ENCODE assay signal across 9 cellular contexts in the genomic region with DNA sequence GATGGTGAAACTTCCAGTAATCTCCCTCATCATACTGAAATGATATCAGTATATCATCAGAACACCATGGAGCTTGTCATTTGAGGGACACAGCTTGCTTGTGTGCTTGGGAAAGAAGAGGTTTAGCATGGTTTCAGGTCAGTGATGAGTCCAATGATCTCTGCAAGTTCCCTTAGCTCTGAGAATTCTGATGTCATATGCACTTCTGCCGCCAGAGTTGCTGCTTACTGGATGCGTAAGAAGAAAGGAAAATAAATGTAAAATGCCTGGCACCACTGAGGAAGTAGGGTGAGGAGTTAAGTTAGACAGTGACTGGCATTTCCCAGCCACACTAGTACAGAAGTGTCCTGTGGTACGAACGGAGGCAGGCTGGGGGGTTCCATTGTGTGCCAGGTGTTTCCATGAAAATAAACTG. TPM values are rescaled to one million over a fixed set of nuclear protein-coding genes. Genes with fewer than 3 reads are reported as not detected.
DNase-seq lines count a peak whose midpoint lies in the region; ATAC-seq and TF ChIP-seq lines count a peak whose summit lies in the region.
"Had no signal": no experiment of that assay in that cellular context is flagged by ENCODE, and none has a peak within 500 bp of the region (broad histone marks: within the 10 kb centered on the region; RNA-seq: fewer than 3 reads in every experiment).

No MANE protein-coding gene starts in this region.

- H3K36me3 ChIP-seq in esophagus muscularis mucosa = no peaks in the 10 kb centered on the region
- no peaks in the 10 kb centered on the region for H3K36me3 ChIP-seq in spleen
- H3K36me3 ChIP-seq in MM.1S (replicated peaks; ENCODE audit: insufficient read depth, low read length) = no peaks in the 10 kb centered on the region

- H3K4me1 ChIP-seq in esophagus muscularis mucosa (peaks cover 24 to 56% (median 36%) of the 10 kb centered on the region in 4 donors), spleen (peaks cover 29 to 99% (median 78%) of the 10 kb centered on the region in 6 donors), MM.1S (ENCODE audit: low read length) (no peaks in the 10 kb centered on the region)

- H2AFZ ChIP-seq in MM.1S (ENCODE audit: low read length) = no peak overlapping the region

- no peaks in the 10 kb centered on the region for H3K9me2 ChIP-seq in MM.1S (replicated peaks; ENCODE audit: insufficient read depth, low read length)

- no peak overlapping the region for H3K9ac ChIP-seq in MM.1S (ENCODE audit: low read length)

- H3K27ac ChIP-seq in esophagus muscularis mucosa (replicated peaks in 1 of 4) = peak overlapping the region; percentile 40 to 73 (median 59)
- peak overlapping the region; percentile 49 to 92 (median 76) for H3K27ac ChIP-seq in spleen
- H3K27ac ChIP-seq in MM.1S (ENCODE audit: low read length) = no peak overlapping the region

- no peaks in the 10 kb centered on the region for H4K20me1 ChIP-seq in MM.1S (ENCODE audit: insufficient read depth, low read length)

- 67% methylated on average over 4 of the region's 4 CpGs for WGBS in esophagus muscularis mucosa
- 37 to 65% (median 52%) methylated on average over 4 of the region's 4 CpGs for WGBS in spleen, 5 donors

- H3K9me3 ChIP-seq in esophagus muscularis mucosa (no peaks in the 10 kb centered on the region), spleen (no peaks in the 10 kb centered on the region), MM.1S (replicated peaks; ENCODE audit: insufficient read depth, low read length) (no peaks in the 10 kb centered on the region)

- H3F3A ChIP-seq in MM.1S (ENCODE audit: insufficient read depth, low read length) = no peaks in the 10 kb centered on the region

- H3K27me3 ChIP-seq in esophagus muscularis mucosa = no peaks in the 10 kb centered on the region
- H3K27me3 ChIP-seq in spleen (replicated peaks in 1 of 7) = no peaks in the 10 kb centered on the region
- no peaks in the 10 kb centered on the region for H3K27me3 ChIP-seq in MM.1S (replicated peaks; ENCODE audit: insufficient read depth, low read length)

- TF ChIP-seq CTCF in GM12875 (IDR thresholded peaks at IDR 0.05; ENCODE audit: borderline replicate concordance, insufficient read depth, low read depth, low read length) (0 out of 2 replicates have a peak, but pooled peaks have one; percentile 12), esophagus muscularis mucosa (IDR thresholded peaks at IDR 0.05) (no peak), spleen (IDR thresholded peaks at IDR 0.05 in 8 of 11, conservative IDR thresholded peaks at IDR 0.05 in 3 of 11) (no peak), MM.1S (IDR thresholded peaks at IDR 0.05; ENCODE audit: low read length) (no peak)

- TF ChIP-seq POLR2A in esophagus muscularis mucosa (IDR thresholded peaks at IDR 0.05; ENCODE audit: low read depth) (no peak), spleen (IDR thresholded peaks at IDR 0.05) (no peak)

- intact Hi-C loops in esophagus muscularis mucosa (cut with DNase I) = no loop called here
- intact Hi-C loops in spleen (cut with DNase I; ENCODE audit: low total_unique reads) = no loop called here

- ATAC-seq in GM19328 (IDR thresholded peaks at IDR 0.05; ENCODE audit: unreplicated experiment) = no peak
- ATAC-seq: PC-3 had no signal

- peak; percentile 36 to 42 for DNase-seq in activated CD4-positive, alpha-beta T cell treated with anti-CD3 and anti-CD28 coated beads, Interleukin-2, amount 50 U/mL, for 4 hours
- DNase-seq in esophagus muscularis mucosa (ENCODE audit: extremely low spot score) (no peak), spleen (no peak), GM19240 (ENCODE audit: insufficient read length, low spot score) (no peak), NCI-H2227 (lab: John Stamatoyannopoulos, UW; ENCODE audit: unreplicated experiment) (no peak), MM.1S (no peak)

- H3K4me2 ChIP-seq in MM.1S (ENCODE audit: low read depth, low read length) = no peak overlapping the region

- TF ChIP-seq EP300 in esophagus muscularis mucosa (IDR thresholded peaks at IDR 0.05) = no peak

- H3K4me3 ChIP-seq in GM12875 (ENCODE audit: low read depth, low read length) (no peak overlapping the region), esophagus muscularis mucosa (no peak overlapping the region), spleen (peak overlapping the region in 1 of 8 donors; percentile 39), MM.1S (ENCODE audit: low read length) (no peak overlapping the region)

- no peaks in the 10 kb centered on the region for H3K79me2 ChIP-seq in MM.1S (ENCODE audit: low read length)

RNA-seq across cellular contexts. Expression of a gene that starts 22.6 kb away (rescaled TPM):
- total RNA-seq in esophagus muscularis mucosa (10 to 100 TPM; 13.3 to 67.6 (median 32.2) TPM), spleen (100 to 1,000 TPM in 6 of 7 donors, 10 to 100 TPM in 1; 90.6 to 184 (median 110) TPM)
- polyA plus RNA-seq in spleen = 10 to 100 TPM; 10.0 to 18.0 (median 12.3) TPM

Comparison
In these comparisons a context has a peak if more than half of its experiments do, and no peak if none do; other contexts are left out.
1. DNase-seq: peak in activated CD4-positive, alpha-beta T cell treated with anti-CD3 and anti-CD28 coated beads, Interleukin-2, amount 50 U/mL, for 4 hours (2 of 2); none in esophagus muscularis mucosa (single experiment), spleen (single experiment), GM19240 (single experiment), NCI-H2227 (single experiment) and MM.1S (single experiment).